8 cellular contexts compared by ENCODE assay signal in the genomic region with DNA sequence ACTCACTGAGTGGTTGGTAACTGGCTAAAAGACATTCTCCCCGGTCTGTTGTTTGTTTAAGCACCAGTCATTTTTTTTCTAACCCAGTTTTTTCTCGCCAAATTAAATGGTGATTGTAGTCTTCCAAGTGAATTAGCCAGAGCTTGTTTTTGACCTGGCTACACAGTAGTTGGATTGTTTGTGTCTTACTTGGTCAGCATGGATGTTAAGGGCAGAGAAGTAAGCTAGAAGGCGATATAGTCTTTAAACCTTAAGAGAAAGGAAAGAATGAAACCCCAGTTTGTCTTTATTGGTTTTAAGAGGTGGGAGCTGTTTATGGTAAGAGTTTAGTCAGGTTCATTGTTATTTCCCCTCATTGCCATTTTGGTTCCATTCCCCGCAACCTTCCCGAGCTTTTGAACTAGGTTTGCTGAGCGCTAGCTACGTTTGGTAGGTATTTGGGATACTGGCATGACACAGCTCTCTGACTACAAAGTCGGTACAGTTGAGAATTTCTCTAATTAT. TPM values are rescaled to one million over a fixed set of nuclear protein-coding genes. Genes with fewer than 3 reads are reported as not detected.
DNase-seq lines count a peak whose midpoint lies in the region; ATAC-seq and TF ChIP-seq lines count a peak whose summit lies in the region.
"Had no signal": no experiment of that assay in that cellular context is flagged by ENCODE, and none has a peak within 500 bp of the region (broad histone marks: within the 10 kb centered on the region; RNA-seq: fewer than 3 reads in every experiment).

No MANE protein-coding gene starts in this region.

- TF ChIP-seq CTCF in HFFc6 (IDR thresholded peaks at IDR 0.05), result no peak
- TF ChIP-seq CTCF in ascending aorta (IDR thresholded peaks at IDR 0.05), result no peak
- TF ChIP-seq CTCF in kidney epithelial cell (IDR thresholded peaks at IDR 0.05; ENCODE audit: insufficient read depth, low read length, poor library complexity, severe bottlenecking), result no peak

- no peaks in the 10 kb centered on the region for H3K36me3 ChIP-seq in ascending aorta
- no peaks in the 10 kb centered on the region for H3K36me3 ChIP-seq in kidney epithelial cell (ENCODE audit: control insufficient read depth, insufficient read depth, low read length)

- peaks cover 31% of the 10 kb centered on the region for H3K36me3 Mint-ChIP-seq in HFFc6 (ENCODE audit: low read depth)

- H3K9me3 Mint-ChIP-seq in HFFc6, result peaks cover 5% of the 10 kb centered on the region; the same call in 1 of the 2 replicates

- ATAC-seq in HG03342 (IDR thresholded peaks at IDR 0.05; ENCODE audit: unreplicated experiment), result no peak

- peak; percentile 37 for DNase-seq in HFFc6
- no peak for DNase-seq in ascending aorta (ENCODE audit: low spot score in 2 of 2)
- DNase-seq in kidney epithelial cell (ENCODE audit: low read depth), result no peak
- DNase-seq in NCI-H2029 treated with DMSO at 0.1 percent for 48 hours (lab: John Stamatoyannopoulos, UW), result no peak
- DNase-seq in D341Med (ENCODE audit: low spot score), result no peak

- no peaks in the 10 kb centered on the region for H3K9me3 ChIP-seq in ascending aorta

- peaks cover 37% of the 10 kb centered on the region for H3K4me1 Mint-ChIP-seq in HFFc6 (ENCODE audit: low read depth)

- H3K4me3 Mint-ChIP-seq in HFFc6, result no peak overlapping the region
- H3K4me3 Mint-ChIP-seq: stimulated activated naive CD8-positive, alpha-beta T cell treated with anti-CD3 and anti-CD28 coated beads, Interleukin-15, Interleukin-2, amounts not matched to agents 100 ng/mL and 50 ng/mL, for 24 hours had no signal

- H3K27ac ChIP-seq in ascending aorta, result peak overlapping the region; percentile 24 to 83
- peak overlapping the region; percentile 47 for H3K27ac ChIP-seq in temporal lobe (ENCODE audit: low read depth, low read length)

- H3K27me3 ChIP-seq in ascending aorta (no peaks in the 10 kb centered on the region), kidney epithelial cell (ENCODE audit: control insufficient read depth, insufficient read depth, low read length) (no peaks in the 10 kb centered on the region)

- intact Hi-C loops in ascending aorta (cut with DNase I), result loop anchor here (2.0 to 5.0 kb wide), 5 partner anchors 37 to 183 kb away; no protein-coding TSS in a partner anchor

- peaks cover 0 to 35% of the 10 kb centered on the region in 2 donors for H3K4me1 ChIP-seq in ascending aorta

- peaks cover 3% of the 10 kb centered on the region for H3K27me3 Mint-ChIP-seq in HFFc6 (ENCODE audit: insufficient read depth)

- peak overlapping the region; percentile 79 to 90 for H3K4me3 ChIP-seq in ascending aorta
- H3K4me3 ChIP-seq in kidney epithelial cell (ENCODE audit: low read depth, low read length), result peak overlapping the region; percentile 66

- H3K27ac Mint-ChIP-seq in HFFc6, result no peak overlapping the region
- H3K27ac Mint-ChIP-seq: stimulated activated naive CD8-positive, alpha-beta T cell treated with anti-CD3 and anti-CD28 coated beads, Interleukin-15, Interleukin-2, amounts not matched to agents 100 ng/mL and 50 ng/mL, for 24 hours had no signal

RNA-seq across cellular contexts. Expression of a gene that starts 2.5 kb away (rescaled TPM):
- total RNA-seq in HFFc6 (2021; fragmentation: NEBNext Ultra II Directional; extraction: Animal tissue kit (Norgen Biotek cat#: 25700)), result 100 to 1,000 TPM; 103 to 124 (median 121) TPM
- 48.0 TPM for total RNA-seq in ascending aorta
- total RNA-seq in kidney epithelial cell, result 124 and 134 TPM in 2 replicates
- total RNA-seq in temporal lobe, result 169 TPM
